In genomic region chr5:37665889-37666288, GRCh38 we compare ENCODE assay signal across 13 cellular contexts.
DNase-seq lines count a peak whose midpoint lies in the region; ATAC-seq and TF ChIP-seq lines count a peak whose summit lies in the region.
"Had no signal": no experiment of that assay in that cellular context is flagged by ENCODE, and none has a peak within 500 bp of the region (broad histone marks: within the 10 kb centered on the region; RNA-seq: fewer than 3 reads in every experiment).

No MANE protein-coding gene starts in this region.

- H3K27me3 ChIP-seq in esophagus muscularis mucosa, result no peaks in the 10 kb centered on the region

- TF ChIP-seq CTCF in esophagus muscularis mucosa (IDR thresholded peaks at IDR 0.05) (no peak), mucosa of descending colon (IDR thresholded peaks at IDR 0.05) (no peak), MCF 10A (IDR thresholded peaks at IDR 0.05; ENCODE audit: unreplicated experiment) (no peak)

- no peaks in the 10 kb centered on the region for H3K27me3 Mint-ChIP-seq in MCF 10A (ENCODE audit: insufficient read depth, unreplicated experiment)

- H3K27ac Mint-ChIP-seq in MCF 10A (ENCODE audit: low read depth, unreplicated experiment), result no peak overlapping the region
- H3K27ac Mint-ChIP-seq: T-helper 1 cell treated with Interleukin-12 subunit alpha and Interleukin-12 subunit beta and Interleukin-4 antibody, amounts not matched to agents 30 μg/mL and 1 μg/mL, for 36 hours had no signal

- POLR2A ChIA-PET in MCF 10A (lab: Yijun Ruan, JAX), result interaction anchor here (0.6 kb wide), 1 partner anchor 37 kb away, joined by 3 read pairs; no protein-coding TSS in a partner anchor

- intact Hi-C loops in esophagus muscularis mucosa (cut with DNase I), result no loop called here
- intact Hi-C loops in mucosa of descending colon (cut with DNase I, micrococcal nuclease), result no loop called here
- intact Hi-C loops in MCF 10A (cut with micrococcal nuclease), result loop anchor here (5.0 kb wide), 1 partner anchor 981 kb away; no protein-coding TSS in a partner anchor

- H3K36me3 ChIP-seq in esophagus muscularis mucosa (no peaks in the 10 kb centered on the region), mucosa of descending colon (ENCODE audit: low read depth) (no peaks in the 10 kb centered on the region)
- H3K36me3 ChIP-seq: thoracic aorta had no signal

- no peak overlapping the region for H3K4me3 Mint-ChIP-seq in MCF 10A (ENCODE audit: unreplicated experiment)
- H3K4me3 Mint-ChIP-seq: T-helper 1 cell treated with Interleukin-12 subunit alpha and Interleukin-12 subunit beta and Interleukin-4 antibody, amounts not matched to agents 30 μg/mL and 1 μg/mL, for 36 hours had no signal

- CTCF ChIA-PET in MCF 10A (lab: Yijun Ruan, JAX), result no interaction called here

- H3K4me3 ChIP-seq in esophagus muscularis mucosa (peak overlapping the region in 2 of 4 donors; percentile 6 to 24), mucosa of descending colon (no peak overlapping the region)
- H3K4me3 ChIP-seq: coronary artery, thoracic aorta had no signal

- WGBS in esophagus muscularis mucosa, result 34% methylated on average over 11 of the region's 12 CpGs

- BruUV-seq in MCF 10A (replicated peaks; lab: Mats Ljungman, UMichigan), result no TSS peak

- H3K36me3 Mint-ChIP-seq in MCF 10A (ENCODE audit: insufficient read depth, unreplicated experiment), result no peaks in the 10 kb centered on the region

- peaks cover 7% of the 10 kb centered on the region for H3K9me3 Mint-ChIP-seq in MCF 10A (ENCODE audit: unreplicated experiment)
- H3K9me3 Mint-ChIP-seq: T-helper 1 cell treated with Interleukin-12 subunit alpha and Interleukin-12 subunit beta and Interleukin-4 antibody, amounts not matched to agents 30 μg/mL and 1 μg/mL, for 36 hours had no signal

- ATAC-seq in mucosa of descending colon, result peak; percentile 68
- no peak for ATAC-seq in GM21737 (IDR thresholded peaks at IDR 0.05; ENCODE audit: unreplicated experiment)
- no peak for ATAC-seq in HG02884 (IDR thresholded peaks at IDR 0.05; ENCODE audit: unreplicated experiment)
- ATAC-seq in HG03432 (IDR thresholded peaks at IDR 0.05; ENCODE audit: unreplicated experiment), result no peak

- no peak for TF ChIP-seq POLR2A in esophagus muscularis mucosa (IDR thresholded peaks at IDR 0.05; ENCODE audit: low read depth)

- TF ChIP-seq EP300 in esophagus muscularis mucosa (IDR thresholded peaks at IDR 0.05), result no peak

- DNase-seq in activated CD4-positive, alpha-beta T cell treated with anti-CD3 and anti-CD28 coated beads, Interleukin-2, amount 50 U/mL, for 1 hour, result peak; percentile 4
- DNase-seq in activated CD4-positive, alpha-beta T cell treated with anti-CD3 and anti-CD28 coated beads, Interleukin-2, amount 50 U/mL, for 48 hours, result no peak
- no peak for DNase-seq in esophagus muscularis mucosa (ENCODE audit: extremely low spot score)
- peak; percentile 53 to 62 (median 54) for DNase-seq in mucosa of descending colon
- DNase-seq in MCF 10A (ENCODE audit: unreplicated experiment), result no peak
- DNase-seq: ACHN, NCI-H146 had no signal

- no peaks in the 10 kb centered on the region for H3K9me3 ChIP-seq in esophagus muscularis mucosa
- no peaks in the 10 kb centered on the region for H3K9me3 ChIP-seq in mucosa of descending colon
- H3K9me3 ChIP-seq: thoracic aorta had no signal

- peaks cover 21% of the 10 kb centered on the region for H3K4me1 Mint-ChIP-seq in MCF 10A (ENCODE audit: insufficient read depth, unreplicated experiment)

- peaks cover 14 to 55% (median 51%) of the 10 kb centered on the region in 4 donors for H3K4me1 ChIP-seq in esophagus muscularis mucosa
- no peaks in the 10 kb centered on the region for H3K4me1 ChIP-seq in mucosa of descending colon (ENCODE audit: low read depth)

- H3K27ac ChIP-seq in esophagus muscularis mucosa (replicated peaks in 1 of 4), result peak overlapping the region; percentile 54 to 61 (median 56)
- H3K27ac ChIP-seq: coronary artery, thoracic aorta had no signal

Comparison
In these comparisons a context has a peak if more than half of its experiments do, and no peak if none do; other contexts are left out.
1. DNase-seq: peak in activated CD4-positive, alpha-beta T cell treated with anti-CD3 and anti-CD28 coated beads, Interleukin-2, amount 50 U/mL, for 1 hour (single experiment) and mucosa of descending colon (3 of 3); none in activated CD4-positive, alpha-beta T cell treated with anti-CD3 and anti-CD28 coated beads, Interleukin-2, amount 50 U/mL, for 48 hours (0 of 2), esophagus muscularis mucosa (single experiment) and MCF 10A (single experiment).